Comparison of ENCODE assay signal across 7 cellular contexts in the genomic region with DNA sequence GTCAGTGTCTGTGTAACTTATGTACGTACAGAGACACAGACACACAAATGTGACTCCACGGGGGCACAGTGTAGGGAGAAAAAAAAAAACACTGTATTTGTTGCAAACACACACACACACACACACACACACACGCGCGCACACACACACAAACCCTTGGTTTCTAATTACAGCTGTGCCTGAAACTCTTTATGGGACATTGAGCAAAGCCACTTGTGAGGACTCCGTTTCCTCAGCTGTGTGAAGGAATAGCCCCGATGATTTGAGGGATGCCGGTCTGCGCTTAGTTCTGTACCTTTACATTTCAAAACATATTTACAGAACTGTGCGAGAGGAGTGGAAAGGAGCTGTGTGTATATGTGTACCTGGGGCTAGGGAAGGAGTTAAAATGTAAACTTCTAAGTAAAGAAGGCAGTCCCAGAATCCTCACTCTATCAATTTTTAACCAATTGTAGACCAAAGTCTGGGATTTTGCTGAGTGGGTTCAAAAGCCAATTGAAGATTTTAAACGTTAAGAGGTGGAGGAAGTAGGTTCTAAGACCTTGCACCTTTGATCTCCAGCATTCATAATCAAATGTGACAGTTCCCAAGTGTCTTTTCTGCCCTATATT. TPM values are rescaled to one million over a fixed set of nuclear protein-coding genes. Genes with fewer than 3 reads are reported as not detected.
A peak's percentile ranks its signal among the peaks of the same experiment; 100 is the strongest.
DNase-seq lines count a peak whose midpoint lies in the region; FAIRE-seq and TF ChIP-seq lines count a peak whose summit lies in the region.

No MANE protein-coding gene starts in this region.

- H3K36me3 Mint-ChIP-seq in activated naive CD8-positive, alpha-beta T cell treated with anti-CD3 and anti-CD28 coated beads for 36 hours = no peaks in the 10 kb centered on the region

- no peak for TF ChIP-seq CTCF in tibial nerve (IDR thresholded peaks at IDR 0.05)

- DNase-seq in activated naive CD8-positive, alpha-beta T cell treated with anti-CD3 and anti-CD28 coated beads for 36 hours = no peak
- DNase-seq in islet precursor cell (peak; percentile 88), small intestine (peak; percentile 92), SKM-1 treated with dmso at 0.1 percent for 144 hours (lab: John Stamatoyannopoulos, UW; ENCODE audit: unreplicated experiment) (no peak), tibial nerve (ENCODE audit: low spot score in 2 of 2) (no peak), CD1c-positive myeloid dendritic cell (ENCODE audit: extremely low spot score) (no peak)

- no peaks in the 10 kb centered on the region for H3K9me3 Mint-ChIP-seq in activated naive CD8-positive, alpha-beta T cell treated with anti-CD3 and anti-CD28 coated beads for 36 hours

- H3K9me3 ChIP-seq in KOPT-K1 (ENCODE audit: insufficient read depth, low read length, poor library complexity, severe bottlenecking) (no peaks in the 10 kb centered on the region), small intestine (ENCODE audit: control insufficient read depth, low read depth) (no peaks in the 10 kb centered on the region), tibial nerve (no peaks in the 10 kb centered on the region)

- H3K27ac ChIP-seq in KOPT-K1 (ENCODE audit: low read depth, low read length, poor library complexity, severe bottlenecking) (peak overlapping the region; percentile 12), small intestine (ENCODE audit: low read depth in 1 of 2, low read length in 1 of 2) (peak overlapping the region; percentile 79 to 88), tibial nerve (peak overlapping the region in 1 of 4 donors; percentile 60)

- H3K27ac Mint-ChIP-seq in activated naive CD8-positive, alpha-beta T cell treated with anti-CD3 and anti-CD28 coated beads for 36 hours = peak overlapping the region; percentile 36

- H3K4me3 ChIP-seq in small intestine (ENCODE audit: low read depth in 1 of 2, low read length in 2 of 2) = peak overlapping the region in 1 of 2 donors; percentile 53
- H3K4me3 ChIP-seq in tibial nerve = peak overlapping the region in 1 of 4 donors; percentile 13

- H3K4me1 ChIP-seq in small intestine (ENCODE audit: control insufficient read depth in 2 of 2, insufficient read depth in 1 of 2, low read depth in 1 of 2, low read length in 1 of 2) (peaks cover 0 to 3% of the 10 kb centered on the region in 2 donors), tibial nerve (peaks cover 3 to 24% (median 16%) of the 10 kb centered on the region in 4 donors)

- no peak for FAIRE-seq in small intestine (lab: Jason Lieb, UNC)

- peaks cover 52% of the 10 kb centered on the region for H3K4me1 Mint-ChIP-seq in activated naive CD8-positive, alpha-beta T cell treated with anti-CD3 and anti-CD28 coated beads for 36 hours

- H3K27me3 ChIP-seq in small intestine (ENCODE audit: control insufficient read depth in 2 of 2, insufficient read depth in 2 of 2, low read length in 2 of 2) (no peaks in the 10 kb centered on the region), tibial nerve (no peaks in the 10 kb centered on the region)

- TF ChIP-seq EP300 in tibial nerve (IDR thresholded peaks at IDR 0.05) = no peak

- H3K27me3 Mint-ChIP-seq in activated naive CD8-positive, alpha-beta T cell treated with anti-CD3 and anti-CD28 coated beads for 36 hours = peaks cover 3% of the 10 kb centered on the region

- H3K4me3 Mint-ChIP-seq in activated naive CD8-positive, alpha-beta T cell treated with anti-CD3 and anti-CD28 coated beads for 36 hours = peak overlapping the region; percentile 32

- WGBS in small intestine, 3 donors = 9 to 30% (median 18%) methylated on average over 11 of the region's 11 CpGs
- 56 to 60% methylated on average over 11 of the region's 11 CpGs for WGBS in tibial nerve, 2 donors

- TF ChIP-seq POLR2A in tibial nerve (IDR thresholded peaks at IDR 0.05) = no peak

- H3K36me3 ChIP-seq in KOPT-K1 (ENCODE audit: insufficient read depth, low read length) (no peaks in the 10 kb centered on the region), small intestine (ENCODE audit: control insufficient read depth in 2 of 2, insufficient read depth in 2 of 2, low read length in 2 of 2) (no peaks in the 10 kb centered on the region), tibial nerve (no peaks in the 10 kb centered on the region)

RNA-seq across cellular contexts. Expression of gene BCL6, which starts 5.3 kb away (rescaled TPM):
- total RNA-seq in activated naive CD8-positive, alpha-beta T cell treated with anti-CD3 and anti-CD28 coated beads for 36 hours = 1 to 10 TPM; 8.0 to 8.9 TPM
- polyA plus RNA-seq in small intestine = 10 to 100 TPM in 1 of 3 donors, 1 to 10 TPM in 2; 3.2 to 15.5 (median 3.6) TPM
- 100 to 1,000 TPM; 272 to 500 (median 305) TPM for total RNA-seq in tibial nerve

RNA-seq across cellular contexts. Expression of gene RTP2, which starts 48.3 kb away (rescaled TPM):
- total RNA-seq in activated naive CD8-positive, alpha-beta T cell treated with anti-CD3 and anti-CD28 coated beads for 36 hours = not detected
- polyA plus RNA-seq in small intestine = not detected
- total RNA-seq in tibial nerve = not detected

Comparison
In these comparisons a context has a peak if more than half of its experiments do, and no peak if none do; other contexts are left out.
1. DNase-seq: peak in islet precursor cell (single experiment) and small intestine (single experiment); none in activated naive CD8-positive, alpha-beta T cell treated with anti-CD3 and anti-CD28 coated beads for 36 hours (single experiment), SKM-1 treated with dmso at 0.1 percent for 144 hours (single experiment), tibial nerve (0 of 2) and CD1c-positive myeloid dendritic cell (single experiment).
2. RNA of gene BCL6, which starts 5.3 kb away (total RNA-seq): 272 to 500 TPM in tibial nerve; 8.0 to 8.9 TPM in activated naive CD8-positive, alpha-beta T cell treated with anti-CD3 and anti-CD28 coated beads for 36 hours; every median in the first group is over 10 times any median in the second.